In genomic region chr10:59363446-59363958, GRCh38 we compare ENCODE assay signal across 13 cellular contexts. TPM values are rescaled to one million over a fixed set of nuclear protein-coding genes. Genes with fewer than 3 reads are reported as not detected.
DNase-seq lines count a peak whose midpoint lies in the region; ATAC-seq and TF ChIP-seq lines count a peak whose summit lies in the region.
"Had no signal": no experiment of that assay in that cellular context is flagged by ENCODE, and none has a peak within 500 bp of the region (broad histone marks: within the 10 kb centered on the region; RNA-seq: fewer than 3 reads in every experiment).

No MANE protein-coding gene starts in this region.

- intact Hi-C loops in cardiac septum (cut with DNase I) (loop anchor here (2.0 to 10.0 kb wide), 3 partner anchors 49 to 171 kb away; no protein-coding TSS in a partner anchor), sigmoid colon (cut with DNase I) (loop anchor here (5.0 to 10.0 kb wide), 4 partner anchors 121 to 261 kb away; no protein-coding TSS in a partner anchor)

- H3K27ac ChIP-seq in right atrium auricular region = peak overlapping the region; percentile 71 to 75
- H3K27ac ChIP-seq in iPS-20b (ENCODE audit: low read length) = no peak overlapping the region
- H3K27ac ChIP-seq in sigmoid colon = peak overlapping the region; percentile 85 to 90 (median 87)
- H3K27ac ChIP-seq: epithelial cell of prostate, WERI-Rb-1 had no signal

- H3K9ac ChIP-seq in iPS-20b (ENCODE audit: low read depth, low read length) = no peak overlapping the region

- WGBS in sigmoid colon, 2 donors = 55 to 86% methylated on average over 3 of the region's 3 CpGs

- TF ChIP-seq CTCF in right atrium auricular region (IDR thresholded peaks at IDR 0.05) (no peak), sigmoid colon (IDR thresholded peaks at IDR 0.05) (no peak), GM20000 (IDR thresholded peaks at IDR 0.05; ENCODE audit: extremely low read depth, missing control alignments) (no peak)

- ATAC-seq in HG02642 (IDR thresholded peaks at IDR 0.05; ENCODE audit: poor library complexity, unreplicated experiment) = no peak
- ATAC-seq in HG03039 (IDR thresholded peaks at IDR 0.05; ENCODE audit: unreplicated experiment) = no peak

- H3K27me3 ChIP-seq in right atrium auricular region (no peaks in the 10 kb centered on the region), iPS-20b (ENCODE audit: insufficient read depth, low read length) (peaks cover 58% of the 10 kb centered on the region), sigmoid colon (no peaks in the 10 kb centered on the region)

- DNase-seq in right atrium auricular region (ENCODE audit: low spot score) (no peak), cardiac septum (ENCODE audit: low spot score) (no peak), sigmoid colon (no peak), HK-2 (ENCODE audit: unreplicated experiment) (no peak), GM20000 (ENCODE audit: low spot score) (no peak)
- DNase-seq: MM.1S; NCI-H2171 treated with DMSO at 0.1 percent for 48 hours; stimulated activated naive CD4-positive, alpha-beta T cell had no signal

- no peaks in the 10 kb centered on the region for H3K9me3 ChIP-seq in right atrium auricular region
- no peaks in the 10 kb centered on the region for H3K9me3 ChIP-seq in iPS-20b (ENCODE audit: insufficient read depth, low read depth, low read length)
- no peaks in the 10 kb centered on the region for H3K9me3 ChIP-seq in sigmoid colon

- TF ChIP-seq EP300 in sigmoid colon (IDR thresholded peaks at IDR 0.05) = no peak

- TF ChIP-seq POLR2A in sigmoid colon (IDR thresholded peaks at IDR 0.05) = no peak

- peak overlapping the region in 1 of 2 donors; percentile 59 for H3K4me3 ChIP-seq in right atrium auricular region
- peak overlapping the region; percentile 76; the same call in 1 of the 2 replicates for H3K4me3 ChIP-seq in iPS-20b (ENCODE audit: low read length)
- peak overlapping the region; percentile 58 to 70 (median 66) for H3K4me3 ChIP-seq in sigmoid colon

- peaks cover 0 to 20% of the 10 kb centered on the region in 2 donors for H3K4me1 ChIP-seq in right atrium auricular region
- peaks cover 10% of the 10 kb centered on the region; the same call in 1 of the 2 replicates for H3K4me1 ChIP-seq in iPS-20b (ENCODE audit: insufficient read depth, low read length)
- H3K4me1 ChIP-seq in sigmoid colon = peaks cover 0 to 40% (median 24%) of the 10 kb centered on the region in 4 donors

- H3K36me3 ChIP-seq in right atrium auricular region = no peaks in the 10 kb centered on the region
- H3K36me3 ChIP-seq in iPS-20b (ENCODE audit: insufficient read depth, low read depth, low read length) = no peaks in the 10 kb centered on the region
- no peaks in the 10 kb centered on the region for H3K36me3 ChIP-seq in sigmoid colon
- H3K36me3 ChIP-seq: WERI-Rb-1 had no signal

RNA-seq across cellular contexts. Expression of gene FAM13C, which starts 1.2 kb away (rescaled TPM):
- 1 to 10 TPM; 3.8 to 4.4 TPM for total RNA-seq in right atrium auricular region
- total RNA-seq in cardiac septum = 7.5 TPM
- total RNA-seq in sigmoid colon = 10 to 100 TPM; 13.8 to 33.9 (median 22.7) TPM
- polyA plus RNA-seq in sigmoid colon = 1 to 10 TPM in 2 of 3 donors, under 1 TPM in 1; 0.92 to 2.6 (median 2.4) TPM
